In genomic region chr6:27059621-27060425, GRCh38 we compare ENCODE assay signal across 19 cellular contexts.
A peak's percentile ranks its signal among the peaks of the same experiment; 100 is the strongest.
DNase-seq lines count a peak whose midpoint lies in the region; ATAC-seq, FAIRE-seq and TF ChIP-seq lines count a peak whose summit lies in the region.
"Had no signal": no experiment of that assay in that cellular context is flagged by ENCODE, and none has a peak within 500 bp of the region (broad histone marks: within the 10 kb centered on the region; RNA-seq: fewer than 3 reads in every experiment).

No MANE protein-coding gene starts in this region.

- FAIRE-seq in A549 (lab: Jason Lieb, UNC), result no peak
- no peak for FAIRE-seq in K562 (lab: Jason Lieb, UNC)
- FAIRE-seq in kidney (lab: Jason Lieb, UNC), result no peak

- H3K9me1 ChIP-seq in K562 (ENCODE audit: control insufficient read depth, insufficient read depth, low read length), result no peaks in the 10 kb centered on the region

- no peaks in the 10 kb centered on the region for H3K79me2 ChIP-seq in K562 (ENCODE audit: control insufficient read depth, insufficient read depth, low read length)

- H4K20me1 ChIP-seq in K562 (replicated peaks; ENCODE audit: control insufficient read depth, insufficient read depth, low read length), result no peaks in the 10 kb centered on the region

- TF ChIP-seq POLR2A in A549 (IDR thresholded peaks at IDR 0.05; ENCODE audit: low read length), result no peak
- no peak for TF ChIP-seq POLR2A in K562 (conservative IDR thresholded peaks at IDR 0.05)

- POLR2A ChIA-PET in A549 (lab: Yijun Ruan, JAX) (no interaction called here), K562 (lab: Yijun Ruan, JAX) (interaction anchor here (0.6 to 1.6 kb wide), 9 partner anchors 9 to 843 kb away, joined by 3 to 5 read pairs (median 3); a partner anchor contains a TSS)

- DNase-seq in A549 (ENCODE audit: low read depth in 1 of 2, low spot score in 1 of 2) (no peak), LoVo (ENCODE audit: low spot score) (peak; percentile 2), NCI-H345 (lab: John Stamatoyannopoulos, UW) (peak; percentile 91), K562 (ENCODE audit: extremely low read depth in 1 of 4, low spot score in 3 of 4) (peak in 1 of 4 experiments; percentile 16), kidney (no peak), NCI-H82 (lab: John Stamatoyannopoulos, UW) (no peak), RPMI8226 (no peak)
- DNase-seq: activated CD4-positive, alpha-beta memory T cell treated with anti-CD3 and anti-CD28 coated beads for 36 hours; activated T-cell treated with anti-CD3 and anti-CD28 coated beads, Interleukin-2, amount 50 U/mL, for 48 hours; Caco-2; endodermal cell; left cardiac atrium; NCI-H2171; OCI-M1 had no signal

- WGBS in A549 (ENCODE audit: missing lambda C conversion rate), result 57% methylated on average over 10 of the region's 10 CpGs
- 34% methylated on average over 10 of the region's 10 CpGs for WGBS in K562 (ENCODE audit: insufficient coverage, low coverage, missing lambda C conversion rate)

- no peak overlapping the region for H3K27ac ChIP-seq in A549
- no peak overlapping the region for H3K27ac ChIP-seq in K562 (ENCODE audit: extremely low read depth, low read depth, low read length)
- H3K27ac ChIP-seq in kidney (ENCODE audit: low read depth in 2 of 2, low read length in 2 of 2), result no peak overlapping the region
- H3K27ac ChIP-seq: HL-60, KMS-11, tibial nerve had no signal

- H3K9ac ChIP-seq in K562 (ENCODE audit: insufficient read depth in 1 of 2, low read depth in 2 of 2, low read length in 2 of 2) (no peak overlapping the region; a peak in 1 of 4 replicates), kidney (ENCODE audit: low read length in 2 of 2) (no peak overlapping the region)
- H3K9ac ChIP-seq: KMS-11 had no signal

- H3K27me3 ChIP-seq in K562 (ENCODE audit: control insufficient read depth in 2 of 2, insufficient read depth in 2 of 2, low read length in 2 of 2), result no peaks in the 10 kb centered on the region

- CTCF ChIA-PET in A549 (lab: Yijun Ruan, JAX) (interaction anchor here (1.0 to 2.0 kb wide), 3 partner anchors 9 to 20 kb away, joined by 3 to 5 read pairs (median 4); no protein-coding TSS in a partner anchor), K562 (lab: Yijun Ruan, JAX; ENCODE audit: low intra/inter-chr PET ratio) (no interaction called here)

- no peak for TF ChIP-seq RAD21 in A549 (conservative IDR thresholded peaks at IDR 0.05 in 1 of 2, IDR thresholded peaks at IDR 0.05 in 1 of 2)
- TF ChIP-seq RAD21 in K562 (CRISPR knock-in tag; conservative IDR thresholded peaks at IDR 0.05 in 1 of 2, IDR thresholded peaks at IDR 0.05 in 1 of 2), result no peak

- peak overlapping the region; percentile 50 for H2AFZ ChIP-seq in K562 (ENCODE audit: low read depth, low read length)

- no peaks in the 10 kb centered on the region for H3K36me3 ChIP-seq in K562 (ENCODE audit: control insufficient read depth, insufficient read depth, low read length)
- H3K36me3 ChIP-seq in kidney (ENCODE audit: control insufficient read depth in 1 of 2, insufficient read depth in 2 of 2, low read length in 2 of 2), result no peaks in the 10 kb centered on the region
- H3K36me3 ChIP-seq: tibial nerve had no signal

- H3K4me1 ChIP-seq in A549, result no peaks in the 10 kb centered on the region
- peaks cover 0 to 3% of the 10 kb centered on the region in 2 experiments; a peak in 2 of 5 replicates for H3K4me1 ChIP-seq in K562 (replicated peaks in 1 of 2; ENCODE audit: control insufficient read depth in 2 of 2, insufficient read depth in 2 of 2, low read length in 2 of 2)
- no peaks in the 10 kb centered on the region for H3K4me1 ChIP-seq in kidney (ENCODE audit: control insufficient read depth in 1 of 2, insufficient read depth in 1 of 2, low read depth in 1 of 2, low read length in 2 of 2)
- H3K4me1 ChIP-seq: Caco-2, tibial nerve had no signal

- no peak overlapping the region for H3K4me2 ChIP-seq in A549
- H3K4me2 ChIP-seq in K562 (ENCODE audit: insufficient read depth, low read length), result no peak overlapping the region
- H3K4me2 ChIP-seq: KMS-11 had no signal

- H3K9me3 ChIP-seq in A549, result no peaks in the 10 kb centered on the region
- H3K9me3 ChIP-seq in K562 (replicated peaks; ENCODE audit: control insufficient read depth, insufficient read depth, low read depth, low read length), result no peaks in the 10 kb centered on the region
- H3K9me3 ChIP-seq in kidney (ENCODE audit: control insufficient read depth in 1 of 2, low read length in 2 of 2), result no peaks in the 10 kb centered on the region
- H3K9me3 ChIP-seq: Caco-2, tibial nerve had no signal

- no peak for TF ChIP-seq EP300 in A549 (IDR thresholded peaks at IDR 0.05)
- TF ChIP-seq EP300 in K562 (IDR thresholded peaks at IDR 0.05; ENCODE audit: low read length), result no peak

- H3K4me3 ChIP-seq in A549 (no peak overlapping the region), K562 (no peak overlapping the region), kidney (ENCODE audit: low read length in 2 of 2) (no peak overlapping the region)
- H3K4me3 ChIP-seq: tibial nerve had no signal

- no TSS peak for BruUV-seq in K562 (replicated peaks; lab: Mats Ljungman, UMichigan)

- TF ChIP-seq CTCF in A549 (IDR thresholded peaks at IDR 0.05), result no peak
- no peak for TF ChIP-seq CTCF in K562 (IDR thresholded peaks at IDR 0.05 in 2 of 3, conservative IDR thresholded peaks at IDR 0.05 in 1 of 3; ENCODE audit: insufficient read depth in 2 of 3, low read depth in 1 of 3, low read length in 3 of 3)
- TF ChIP-seq CTCF in kidney (IDR thresholded peaks at IDR 0.05; ENCODE audit: borderline replicate concordance, extremely low read depth, insufficient read depth), result no peak

- in situ Hi-C loops in K562 (cut with MboI), result no loop called here

- no peak for ATAC-seq in A549
- ATAC-seq in K562, result peak; percentile 55
- ATAC-seq in HG03342 (IDR thresholded peaks at IDR 0.05; ENCODE audit: unreplicated experiment), result no peak
- ATAC-seq: left cardiac atrium; stimulated activated memory B cell treated with anti-CD40 and anti-IgM and Interleukin-4, amounts not matched to agents 10 μg/mL and 1 μg/mL and 100 μg/mL, for 72 hours had no signal

- intact Hi-C loops in K562 (cut with micrococcal nuclease), result no loop called here
- intact Hi-C loops in kidney (cut with DNase I), result no loop called here

TF ChIP-seq in A549, 52 proteins besides CTCF, POLR2A, EP300 and RAD21:
- TF ChIP-seq HOXB5 (CRISPR knock-in tag; IDR thresholded peaks at IDR 0.05) (peak; percentile 26; the same call in 1 of the 2 replicates), HOXB13 (CRISPR knock-in tag; IDR thresholded peaks at IDR 0.05; ENCODE audit: low read depth) (0 out of 2 replicates have a peak, but pooled peaks have one; percentile 49), MAFK (IDR thresholded peaks at IDR 0.05; ENCODE audit: partially characterized antibody) (peak; percentile 38), USF2 (IDR thresholded peaks at IDR 0.05) (no peak), RCOR1 (IDR thresholded peaks at IDR 0.05; ENCODE audit: low read depth, low read length) (no peak), NFE2L2 (conservative IDR thresholded peaks at IDR 0.05; ENCODE audit: low read length) (peak; percentile 35; the same call in 1 of the 2 replicates), ZNF302 (CRISPR knock-in tag; IDR thresholded peaks at IDR 0.05) (peak; percentile 73; the same call in 1 of the 2 replicates)
- TF ChIP-seq, protein P1, sequence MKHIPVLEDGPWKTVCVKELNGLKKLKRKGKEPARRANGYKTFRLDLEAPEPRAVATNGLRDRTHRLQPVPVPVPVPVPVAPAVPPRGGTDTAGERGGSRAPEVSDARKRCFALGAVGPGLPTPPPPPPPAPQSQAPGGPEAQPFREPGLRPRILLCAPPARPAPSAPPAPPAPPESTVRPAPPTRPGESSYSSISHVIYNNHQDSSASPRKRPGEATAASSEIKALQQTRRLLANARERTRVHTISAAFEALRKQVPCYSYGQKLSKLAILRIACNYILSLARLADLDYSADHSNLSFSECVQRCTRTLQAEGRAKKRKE (CRISPR knock-in tag; IDR thresholded peaks at IDR 0.05; ENCODE audit: low read depth), result peak; percentile 75; the same call in 1 of the 2 replicates
TF ChIP-seq in A549: peak in this region for 6.

TF ChIP-seq in K562, 482 proteins besides CTCF, POLR2A, EP300 and RAD21 (continues in another document):
- no peak for TF ChIP-seq GABPB1 (CRISPR knock-in tag; IDR thresholded peaks at IDR 0.05)
- TF ChIP-seq ZNF311 (CRISPR knock-in tag; IDR thresholded peaks at IDR 0.05), result peak; percentile 91
- TF ChIP-seq MEF2D (tag; conservative IDR thresholded peaks at IDR 0.05; ENCODE audit: low read depth), result peak; percentile 84
- peak; percentile 78; the same call in 1 of the 2 replicates for TF ChIP-seq TSHZ1 (CRISPR knock-in tag; IDR thresholded peaks at IDR 0.05)
- no peak for TF ChIP-seq ZC3H4 (CRISPR knock-in tag; IDR thresholded peaks at IDR 0.05; ENCODE audit: borderline replicate concordance)
- TF ChIP-seq, protein P2, sequence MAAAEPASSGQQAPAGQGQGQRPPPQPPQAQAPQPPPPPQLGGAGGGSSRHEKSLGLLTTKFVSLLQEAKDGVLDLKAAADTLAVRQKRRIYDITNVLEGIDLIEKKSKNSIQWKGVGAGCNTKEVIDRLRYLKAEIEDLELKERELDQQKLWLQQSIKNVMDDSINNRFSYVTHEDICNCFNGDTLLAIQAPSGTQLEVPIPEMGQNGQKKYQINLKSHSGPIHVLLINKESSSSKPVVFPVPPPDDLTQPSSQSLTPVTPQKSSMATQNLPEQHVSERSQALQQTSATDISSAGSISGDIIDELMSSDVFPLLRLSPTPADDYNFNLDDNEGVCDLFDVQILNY (CRISPR knock-in tag; IDR thresholded peaks at IDR 0.05), result no peak
- TF ChIP-seq NR2C1 (IDR thresholded peaks at IDR 0.05), result no peak
- TF ChIP-seq NR2C1 (tag; IDR thresholded peaks at IDR 0.05), result peak; percentile 86

Comparison
In these comparisons a context has a peak if more than half of its experiments do, and no peak if none do; other contexts are left out.
1. DNase-seq: peak in LoVo (single experiment) and NCI-H345 (single experiment); none in A549 (0 of 2), kidney (single experiment), NCI-H82 (single experiment) and RPMI8226 (single experiment).
2. Of the 35 proteins assayed by ChIP-seq in both K562 and A549: peak only in K562: none; only in A549: none; in both: MAFK; in neither: 34.